Comparison of ENCODE assay signal across 17 cellular contexts in genomic region chr11:69680688-69681087, GRCh38. TPM values are rescaled to one million over a fixed set of nuclear protein-coding genes. Genes with fewer than 3 reads are reported as not detected.
DNase-seq lines count a peak whose midpoint lies in the region; ATAC-seq and TF ChIP-seq lines count a peak whose summit lies in the region.
"Had no signal": no experiment of that assay in that cellular context is flagged by ENCODE, and none has a peak within 500 bp of the region (broad histone marks: within the 10 kb centered on the region; RNA-seq: fewer than 3 reads in every experiment).

No MANE protein-coding gene starts in this region.

- no peak overlapping the region for H4K91ac ChIP-seq in IMR-90 (ENCODE audit: insufficient read depth, low read depth, low read length)

- H3K27me3 Mint-ChIP-seq in neural progenitor cell (ENCODE audit: insufficient read depth, low read depth) = peaks cover 12% of the 10 kb centered on the region

- no peak overlapping the region for H3K4ac ChIP-seq in IMR-90 (ENCODE audit: low read depth, low read length)

- H3K14ac ChIP-seq in IMR-90 (replicated peaks; ENCODE audit: low read depth, low read length) = no peak overlapping the region

- no peak for TF ChIP-seq RAD21 in IMR-90 (IDR thresholded peaks at IDR 0.05; ENCODE audit: low read length)

- peaks cover 10% of the 10 kb centered on the region for H3F3A ChIP-seq in neural progenitor cell (ENCODE audit: low read depth)

- H3K56ac ChIP-seq in IMR-90 (ENCODE audit: extremely low read depth, insufficient read depth, low read length) = no peak overlapping the region

- H2BK120ac ChIP-seq in IMR-90 (ENCODE audit: low read depth, low read length) = no peak overlapping the region

- H3K9me3 ChIP-seq in HEK293 (ENCODE audit: control insufficient read depth, insufficient read depth, low read depth, low read length) (no peaks in the 10 kb centered on the region), IMR-90 (ENCODE audit: control insufficient read depth, insufficient read depth, low read length) (no peaks in the 10 kb centered on the region), neural progenitor cell (ENCODE audit: low read depth) (no peaks in the 10 kb centered on the region), spleen (no peaks in the 10 kb centered on the region)
- H3K9me3 ChIP-seq: A549, BLaER1, Caco-2 had no signal

- in situ Hi-C loops in IMR-90 (cut with MboI; ENCODE audit: low sequenced_read_pairs) = no loop called here

- H3K79me2 ChIP-seq in neural progenitor cell (ENCODE audit: low read depth) = no peaks in the 10 kb centered on the region

- no peak overlapping the region for H2AK9ac ChIP-seq in IMR-90 (replicated peaks; ENCODE audit: low read depth, low read length, poor library complexity)

- H3K4me1 ChIP-seq in HEK293 (ENCODE audit: control insufficient read depth, insufficient read depth, low read length) = no peaks in the 10 kb centered on the region
- H3K4me1 ChIP-seq in IMR-90 (ENCODE audit: control insufficient read depth, insufficient read depth, low read length) = no peaks in the 10 kb centered on the region
- no peaks in the 10 kb centered on the region for H3K4me1 ChIP-seq in neural progenitor cell
- H3K4me1 ChIP-seq in spleen = peaks cover 0 to 7% (median 3%) of the 10 kb centered on the region in 6 donors
- H3K4me1 ChIP-seq: Caco-2 had no signal

- peak overlapping the region; percentile 38 for H2BK5ac ChIP-seq in IMR-90 (ENCODE audit: low read depth, low read length, poor library complexity, severe bottlenecking)

- POLR2A ChIA-PET in HEK293 (lab: Yijun Ruan, JAX) (interaction anchor here (0.6 kb wide), 1 partner anchor 606 kb away, joined by 3 read pairs; no protein-coding TSS in a partner anchor), IMR-90 (lab: Charles Lee; ENCODE audit: unreplicated experiment) (interaction anchor here (0.6 kb wide), 1 partner anchor 15 kb away, joined by 3 read pairs; no protein-coding TSS in a partner anchor)

- no peaks in the 10 kb centered on the region for H3K36me3 Mint-ChIP-seq in neural progenitor cell
- H3K36me3 Mint-ChIP-seq: CD8-positive, alpha-beta memory T cell; IgD-negative memory B cell had no signal

- H2AFZ ChIP-seq in IMR-90 (replicated peaks; ENCODE audit: low read length, poor library complexity) = no peak overlapping the region
- H2AFZ ChIP-seq in neural progenitor cell (replicated peaks) = no peak overlapping the region
- H2AFZ ChIP-seq: GM23248 had no signal

- CTCF ChIA-PET in HEK293 (lab: Yijun Ruan, JAX) = interaction anchor here (0.7 kb wide), 2 partner anchors 37 to 269 kb away, joined by 3 to 4 read pairs; no protein-coding TSS in a partner anchor
- CTCF ChIA-PET in IMR-90 (lab: Yijun Ruan, JAX) = no interaction called here

- peak overlapping the region; percentile 58 for H3K27ac Mint-ChIP-seq in neural progenitor cell
- H3K27ac Mint-ChIP-seq: IgD-negative memory B cell had no signal

- H3K4me2 ChIP-seq in IMR-90 (ENCODE audit: low read depth, low read length) (no peak overlapping the region), neural progenitor cell (no peak overlapping the region)
- H3K4me2 ChIP-seq: A549, BLaER1, KMS-11 had no signal

- DNase-seq in IMR-90 (no peak), neural progenitor cell (ENCODE audit: low spot score) (no peak), spleen (peak; percentile 37), NCI-H2171 (lab: John Stamatoyannopoulos, UW) (no peak), NCI-H748 treated with DMSO at 0.1 percent for 48 hours (lab: John Stamatoyannopoulos, UW) (no peak), SK-N-DZ (ENCODE audit: low spot score) (no peak)
- DNase-seq: Caco-2; CD8-positive, alpha-beta memory T cell; GF-D8; GM23248; H7 had no signal

- H4K5ac ChIP-seq in IMR-90 (ENCODE audit: low read depth, low read length) = no peak overlapping the region

- TF ChIP-seq CTCF in HEK293 (tag by site-specific recombination; IDR thresholded peaks at IDR 0.05) = no peak
- TF ChIP-seq CTCF in IMR-90 (conservative IDR thresholded peaks at IDR 0.05; ENCODE audit: low read depth, low read length) = no peak
- TF ChIP-seq CTCF in neural progenitor cell (IDR thresholded peaks at IDR 0.05) = no peak
- TF ChIP-seq CTCF in spleen (IDR thresholded peaks at IDR 0.05 in 8 of 11, conservative IDR thresholded peaks at IDR 0.05 in 3 of 11) = no peak

- H2BK15ac ChIP-seq in IMR-90 (ENCODE audit: low read depth, low read length) = no peak overlapping the region

- no peaks in the 10 kb centered on the region for H3K36me3 ChIP-seq in HEK293 (ENCODE audit: control insufficient read depth in 2 of 2, insufficient read depth in 1 of 2, low read length in 2 of 2)
- no peaks in the 10 kb centered on the region for H3K36me3 ChIP-seq in IMR-90 (ENCODE audit: control insufficient read depth, insufficient read depth, low read length)
- H3K36me3 ChIP-seq in neural progenitor cell = no peaks in the 10 kb centered on the region
- no peaks in the 10 kb centered on the region for H3K36me3 ChIP-seq in spleen
- H3K36me3 ChIP-seq: BLaER1 had no signal

- peaks cover 3% of the 10 kb centered on the region; the same call in 1 of the 2 replicates for H3K27me3 ChIP-seq in IMR-90 (ENCODE audit: control insufficient read depth, insufficient read depth, low read length)
- peaks cover 12% of the 10 kb centered on the region for H3K27me3 ChIP-seq in neural progenitor cell
- H3K27me3 ChIP-seq in spleen (replicated peaks in 1 of 7) = peaks cover 0 to 11% (median 2%) of the 10 kb centered on the region in 7 donors

- peak overlapping the region; percentile 31 for H3K4me3 Mint-ChIP-seq in neural progenitor cell
- H3K4me3 Mint-ChIP-seq: CD8-positive, alpha-beta memory T cell; IgD-negative memory B cell had no signal

- 0 out of 2 replicates have a peak, but pooled peaks cover 4% of the 10 kb centered on the region for H4K20me1 ChIP-seq in IMR-90 (ENCODE audit: insufficient read depth, low read length)
- H4K20me1 ChIP-seq in neural progenitor cell (ENCODE audit: low read depth) = no peaks in the 10 kb centered on the region
- H4K20me1 ChIP-seq: BLaER1 had no signal

- H2AK5ac ChIP-seq in IMR-90 (ENCODE audit: low read depth, low read length) = peak overlapping the region; percentile 43; the same call in 1 of the 2 replicates

- H3K23ac ChIP-seq in IMR-90 (ENCODE audit: low read depth, low read length) = no peak overlapping the region

- no peaks in the 10 kb centered on the region for H3K9me1 ChIP-seq in IMR-90 (ENCODE audit: insufficient read depth, low read length)

- H3K9me3 Mint-ChIP-seq in neural progenitor cell = no peaks in the 10 kb centered on the region
- H3K9me3 Mint-ChIP-seq: CD8-positive, alpha-beta memory T cell; IgD-negative memory B cell had no signal

- no peak for ATAC-seq in IMR-90 (ENCODE audit: low read depth)
- ATAC-seq: A549 had no signal

- H4K8ac ChIP-seq in IMR-90 (ENCODE audit: low read depth in 2 of 2, low read length in 2 of 2) = no peak overlapping the region

- H2BK20ac ChIP-seq in IMR-90 (ENCODE audit: low read depth, low read length) = no peak overlapping the region

- no peak overlapping the region for H3K18ac ChIP-seq in IMR-90 (ENCODE audit: low read depth, low read length)

- no peak overlapping the region for H3K9ac ChIP-seq in IMR-90 (ENCODE audit: low read depth, low read length)
- H3K9ac ChIP-seq in neural progenitor cell = no peak overlapping the region
- H3K9ac ChIP-seq: BLaER1, GM23248, KMS-11 had no signal

- no peak for TF ChIP-seq POLR2A in IMR-90 (IDR thresholded peaks at IDR 0.05; ENCODE audit: low read depth, low read length)
- no peak for TF ChIP-seq POLR2A in spleen (IDR thresholded peaks at IDR 0.05)

- no TSS peak for BruUV-seq in IMR-90 (replicated peaks; lab: Mats Ljungman, UMichigan)

- intact Hi-C loops in IMR-90 (cut with micrococcal nuclease) = no loop called here
- intact Hi-C loops in spleen (cut with DNase I; ENCODE audit: low total_unique reads) = no loop called here

- dilution Hi-C loops in IMR-90 (cut with HindIII; ENCODE audit: low sequenced_read_pairs, unreplicated experiment) = no loop called here

- no peak overlapping the region for H3K27ac ChIP-seq in HEK293 (ENCODE audit: extremely low read depth, low read depth, low read length)
- H3K27ac ChIP-seq in IMR-90 (ENCODE audit: insufficient read depth, low read length) = no peak overlapping the region
- no peak overlapping the region for H3K27ac ChIP-seq in neural progenitor cell
- no peak overlapping the region for H3K27ac ChIP-seq in spleen
- H3K27ac ChIP-seq: A549, BLaER1, GM23248, HL-60, KMS-11 had no signal

- H3K79me1 ChIP-seq in IMR-90 (ENCODE audit: low read depth in 1 of 2, low read length in 2 of 2) = no peaks in the 10 kb centered on the region

- no peak overlapping the region for H3K4me3 ChIP-seq in HEK293 (ENCODE audit: low read depth, low read length)
- no peak overlapping the region for H3K4me3 ChIP-seq in IMR-90 (ENCODE audit: insufficient read depth, low read depth, low read length)
- no peak overlapping the region for H3K4me3 ChIP-seq in neural progenitor cell
- H3K4me3 ChIP-seq in spleen = no peak overlapping the region
- H3K4me3 ChIP-seq: A549, BLaER1, GM23248 had no signal

- no CpG with 5 or more reads among the region's 5 CpGs for WGBS in IMR-90 (ENCODE audit: extremely low coverage in 2 of 2, insufficient read length in 1 of 2), 2 experiments
- 88 to 97% (median 90%) methylated on average over 5 of the region's 5 CpGs for WGBS in spleen, 5 donors

- H3K4me1 Mint-ChIP-seq in neural progenitor cell = peaks cover 2% of the 10 kb centered on the region

RNA-seq across cellular contexts. Expression of gene LTO1, which starts 5.5 kb away (rescaled TPM):
- total RNA-seq in IMR-90 (2012; rRNA removed) = 8.2 and 16.7 TPM in 2 replicates
- 18.8 and 23.5 TPM in 2 replicates for polyA plus RNA-seq in IMR-90 (2012; rRNA removed)
- 14.0 and 16.6 TPM in 2 replicates for polyA plus RNA-seq in IMR-90 (2012; cell fraction: cytosol; rRNA removed)
- 58.0 and 79.5 TPM in 2 replicates for polyA plus RNA-seq in IMR-90 (2012; cell fraction: nucleus; rRNA removed; ENCODE audit: low replicate concordance)
- 11.9 and 21.6 TPM in 2 replicates for total RNA-seq in neural progenitor cell (ENCODE audit: low replicate concordance)
- total RNA-seq in spleen = 10 to 100 TPM; 21.0 to 41.4 (median 31.3) TPM
- polyA plus RNA-seq in spleen = 10 to 100 TPM; 17.5 to 32.3 (median 30.8) TPM
- 22.1 and 25.3 TPM in 2 replicates for polyA plus RNA-seq in SK-N-DZ (2014; cell fraction: cytosol; rRNA removed)
- polyA plus RNA-seq in SK-N-DZ (2014; cell fraction: nucleus; rRNA removed) = 38.9 and 46.6 TPM in 2 replicates

RNA-seq across cellular contexts. Expression of gene FGF19, which starts 23.1 kb away (rescaled TPM):
- not detected in 2 replicates for total RNA-seq in IMR-90 (2012; rRNA removed)
- not detected in 2 replicates for polyA plus RNA-seq in IMR-90 (2012; rRNA removed)
- not detected in 2 replicates for polyA plus RNA-seq in IMR-90 (2012; cell fraction: cytosol; rRNA removed)
- polyA plus RNA-seq in IMR-90 (2012; cell fraction: nucleus; rRNA removed; ENCODE audit: low replicate concordance) = not detected in 2 replicates
- total RNA-seq in neural progenitor cell (ENCODE audit: low replicate concordance) = 0.09 TPM in 1 of 2 replicates, not detected in the other
- total RNA-seq in spleen = not detected
- polyA plus RNA-seq in spleen = not detected
- not detected in 2 replicates for polyA plus RNA-seq in SK-N-DZ (2014; cell fraction: cytosol; rRNA removed)
- not detected in 2 replicates for polyA plus RNA-seq in SK-N-DZ (2014; cell fraction: nucleus; rRNA removed)
- total RNA-seq: CD8-positive, alpha-beta memory T cell; GM23248 had no signal
- polyA plus RNA-seq: CD8-positive, alpha-beta memory T cell; GM23248; IgD-negative memory B cell had no signal

RNA-seq across cellular contexts. Expression of gene CCND1, which starts 39.7 kb away (rescaled TPM):
- 717 and 748 TPM in 2 replicates for total RNA-seq in IMR-90 (2012; rRNA removed)
- 481 and 872 TPM in 2 replicates for polyA plus RNA-seq in IMR-90 (2012; rRNA removed)
- 498 and 688 TPM in 2 replicates for polyA plus RNA-seq in IMR-90 (2012; cell fraction: cytosol; rRNA removed)
- 405 and 823 TPM in 2 replicates for polyA plus RNA-seq in IMR-90 (2012; cell fraction: nucleus; rRNA removed; ENCODE audit: low replicate concordance)
- total RNA-seq in neural progenitor cell (ENCODE audit: low replicate concordance) = 85.0 and 94.0 TPM in 2 replicates
- total RNA-seq in spleen = 10 to 100 TPM; 14.3 to 96.6 (median 60.5) TPM
- 10 to 100 TPM in 1 of 3 donors, 1 to 10 TPM in 2; 4.3 to 22.7 (median 6.4) TPM for polyA plus RNA-seq in spleen
- polyA plus RNA-seq in SK-N-DZ (2014; cell fraction: cytosol; rRNA removed) = 242 and 248 TPM in 2 replicates
- polyA plus RNA-seq in SK-N-DZ (2014; cell fraction: nucleus; rRNA removed) = 196 and 220 TPM in 2 replicates
